Comparison of ENCODE assay signal across 8 cellular contexts in the genomic region with DNA sequence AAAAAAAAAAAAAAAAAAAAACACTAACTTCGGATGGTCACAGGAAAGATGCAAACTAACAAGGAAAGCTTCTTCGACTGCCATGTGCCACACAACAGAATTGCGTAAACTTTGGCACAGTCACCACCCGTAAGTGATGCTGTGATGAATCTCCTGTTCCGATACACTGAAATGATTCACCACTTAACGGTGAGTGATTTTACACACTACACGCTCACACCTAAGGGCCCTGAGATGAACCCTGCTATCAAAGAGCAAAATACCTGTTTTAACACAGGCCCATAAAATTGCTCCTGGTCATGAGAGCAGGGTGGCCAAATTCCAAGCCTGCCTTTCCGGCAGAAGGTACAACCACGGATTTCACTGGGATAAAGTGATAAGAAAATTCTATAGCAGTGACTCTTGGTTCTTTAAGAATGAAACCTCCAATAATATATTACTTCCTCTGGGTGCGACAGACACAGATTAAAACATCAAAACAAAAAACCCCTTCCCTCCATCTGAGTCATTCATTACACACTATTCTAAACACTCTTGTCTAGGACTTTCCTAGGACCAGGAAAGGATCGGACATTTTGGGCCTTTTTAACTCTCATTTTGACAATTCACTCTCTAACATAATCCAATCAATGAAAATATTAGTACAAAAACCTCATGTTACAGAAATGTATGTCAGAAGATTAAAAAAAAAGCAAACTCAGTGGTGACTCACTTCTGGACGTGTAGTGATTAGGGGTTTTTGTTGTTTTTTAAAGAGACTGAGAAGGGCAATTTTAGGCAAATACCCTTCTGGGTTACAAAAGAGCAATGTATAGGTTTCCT. TPM values are rescaled to one million over a fixed set of nuclear protein-coding genes. Genes with fewer than 3 reads are reported as not detected.
DNase-seq lines count a peak whose midpoint lies in the region; ATAC-seq and TF ChIP-seq lines count a peak whose summit lies in the region.

No MANE protein-coding gene starts in this region.

- H3K27me3 ChIP-seq in GM06990 (replicated peaks; ENCODE audit: control insufficient read depth, insufficient read depth, low read length) = no peaks in the 10 kb centered on the region
- H3K27me3 ChIP-seq in aorta (ENCODE audit: control insufficient read depth in 1 of 2, insufficient read depth in 2 of 2, low read length in 1 of 2) = no peaks in the 10 kb centered on the region

- DNase-seq in GM06990 (ENCODE audit: extremely low read depth, insufficient read length) (peak; percentile 68), HS-5 (ENCODE audit: low read depth) (peak; percentile 73), left lobe of liver (ENCODE audit: low spot score) (no peak), NCI-H2081 (lab: John Stamatoyannopoulos, UW) (no peak), mesothelial cell of epicardium (ENCODE audit: low spot score in 2 of 2, unreplicated experiment in 2 of 2) (no peak), aorta (no peak)

- no peaks in the 10 kb centered on the region for H3K27me3 Mint-ChIP-seq in activated T-helper 17 cell treated with anti-CD3 and anti-CD28 coated beads, Interleukin-2, amount 50 U/mL, for 72 hours
- peaks cover 12% of the 10 kb centered on the region for H3K27me3 Mint-ChIP-seq in mesothelial cell of epicardium (ENCODE audit: low read depth)

- no peaks in the 10 kb centered on the region for H3K9me3 Mint-ChIP-seq in activated T-helper 17 cell treated with anti-CD3 and anti-CD28 coated beads, Interleukin-2, amount 50 U/mL, for 72 hours
- no peaks in the 10 kb centered on the region for H3K9me3 Mint-ChIP-seq in mesothelial cell of epicardium

- H3K27ac Mint-ChIP-seq in activated T-helper 17 cell treated with anti-CD3 and anti-CD28 coated beads, Interleukin-2, amount 50 U/mL, for 72 hours = no peak overlapping the region
- H3K27ac Mint-ChIP-seq in mesothelial cell of epicardium = no peak overlapping the region

- peaks cover 10 to 25% of the 10 kb centered on the region in 2 donors for H3K4me1 ChIP-seq in aorta (ENCODE audit: control insufficient read depth in 1 of 2, insufficient read depth in 2 of 2, low read length in 2 of 2)

- TF ChIP-seq CTCF in GM06990 (IDR thresholded peaks at IDR 0.05; ENCODE audit: insufficient read depth, low read length, poor library complexity, severe bottlenecking) (no peak), mesothelial cell of epicardium (IDR thresholded peaks at IDR 0.05; ENCODE audit: unreplicated experiment) (no peak)

- H3K36me3 ChIP-seq in GM06990 (ENCODE audit: control insufficient read depth, insufficient read depth, low read length) (no peaks in the 10 kb centered on the region), aorta (ENCODE audit: control insufficient read depth in 1 of 2, insufficient read depth in 2 of 2, low read length in 1 of 2) (no peaks in the 10 kb centered on the region)

- peaks cover 33% of the 10 kb centered on the region for H3K36me3 Mint-ChIP-seq in activated T-helper 17 cell treated with anti-CD3 and anti-CD28 coated beads, Interleukin-2, amount 50 U/mL, for 72 hours (ENCODE audit: low read depth)
- H3K36me3 Mint-ChIP-seq in mesothelial cell of epicardium = no peaks in the 10 kb centered on the region

- H3K4me1 Mint-ChIP-seq in activated T-helper 17 cell treated with anti-CD3 and anti-CD28 coated beads, Interleukin-2, amount 50 U/mL, for 72 hours = peaks cover 50% of the 10 kb centered on the region
- H3K4me1 Mint-ChIP-seq in mesothelial cell of epicardium = peaks cover 16% of the 10 kb centered on the region

- ATAC-seq in GM21529 (IDR thresholded peaks at IDR 0.05; ENCODE audit: unreplicated experiment) (peak; percentile 65), left lobe of liver (peak; percentile 33), aorta (ENCODE audit: low FRiP score) (no peak)
- peak; percentile 84 for ATAC-seq in activated T-helper 17 cell treated with anti-CD3 and anti-CD28 coated beads, Interleukin-2, amount 50 U/mL, for 72 hours (replicated peaks)

- H3K4me3 ChIP-seq in GM06990 (replicated peaks; ENCODE audit: low read depth, low read length) = peak overlapping the region; percentile 37
- no peak overlapping the region for H3K4me3 ChIP-seq in aorta (ENCODE audit: low read length in 2 of 2)

- H3K27ac ChIP-seq in aorta (ENCODE audit: low read depth in 1 of 2, low read length in 2 of 2) = peak overlapping the region in 1 of 2 donors; percentile 64

- H3K4me3 Mint-ChIP-seq in activated T-helper 17 cell treated with anti-CD3 and anti-CD28 coated beads, Interleukin-2, amount 50 U/mL, for 72 hours = no peak overlapping the region
- H3K4me3 Mint-ChIP-seq in mesothelial cell of epicardium = no peak overlapping the region

- no peaks in the 10 kb centered on the region for H3K9me3 ChIP-seq in aorta (ENCODE audit: control insufficient read depth, low read length)

- intact Hi-C loops in aorta (cut with DNase I) = no loop called here

- 40 to 41% methylated on average over 12 of the region's 12 CpGs for WGBS in aorta, 2 donors

RNA-seq across cellular contexts. Expression of gene LRIG1, which starts 28.3 kb away (rescaled TPM):
- 10 to 100 TPM; 43.3 to 54.1 TPM for total RNA-seq in activated T-helper 17 cell treated with anti-CD3 and anti-CD28 coated beads, Interleukin-2, amount 50 U/mL, for 72 hours
- 18.6 TPM for total RNA-seq in left lobe of liver
- 5.5 to 7.4 TPM (median 6.4 TPM) in 3 replicates for total RNA-seq in mesothelial cell of epicardium
- 100 to 1,000 TPM in 1 of 2 donors, 10 to 100 TPM in 1; 75.7 to 115 TPM for total RNA-seq in aorta
- 10 to 100 TPM; 15.0 to 62.1 TPM for polyA plus RNA-seq in aorta

Comparison
In these comparisons a context has a peak if more than half of its experiments do, and no peak if none do; other contexts are left out.
1. DNase-seq: peak in GM06990 (single experiment) and HS-5 (single experiment); none in left lobe of liver (single experiment), NCI-H2081 (0 of 2), mesothelial cell of epicardium (0 of 2) and aorta (0 of 2).